1 cellular context compared by ENCODE assay signal in genomic region chr11:73950869-73951710, GRCh38.
TF ChIP-seq lines count a peak whose summit lies in the region.

A gene with protein sequence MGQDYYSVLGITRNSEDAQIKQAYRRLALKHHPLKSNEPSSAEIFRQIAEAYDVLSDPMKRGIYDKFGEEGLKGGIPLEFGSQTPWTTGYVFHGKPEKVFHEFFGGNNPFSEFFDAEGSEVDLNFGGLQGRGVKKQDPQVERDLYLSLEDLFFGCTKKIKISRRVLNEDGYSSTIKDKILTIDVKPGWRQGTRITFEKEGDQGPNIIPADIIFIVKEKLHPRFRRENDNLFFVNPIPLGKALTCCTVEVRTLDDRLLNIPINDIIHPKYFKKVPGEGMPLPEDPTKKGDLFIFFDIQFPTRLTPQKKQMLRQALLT (plus strand): TSS chr11:73951026. CDS start chr11:73951070, 44 bp downstream.

TF ChIP-seq in HepG2, 621 proteins besides CTCF, POLR2A, EP300 and RAD21 (continued from another document and continues in another):
- TF ChIP-seq, protein P1, sequence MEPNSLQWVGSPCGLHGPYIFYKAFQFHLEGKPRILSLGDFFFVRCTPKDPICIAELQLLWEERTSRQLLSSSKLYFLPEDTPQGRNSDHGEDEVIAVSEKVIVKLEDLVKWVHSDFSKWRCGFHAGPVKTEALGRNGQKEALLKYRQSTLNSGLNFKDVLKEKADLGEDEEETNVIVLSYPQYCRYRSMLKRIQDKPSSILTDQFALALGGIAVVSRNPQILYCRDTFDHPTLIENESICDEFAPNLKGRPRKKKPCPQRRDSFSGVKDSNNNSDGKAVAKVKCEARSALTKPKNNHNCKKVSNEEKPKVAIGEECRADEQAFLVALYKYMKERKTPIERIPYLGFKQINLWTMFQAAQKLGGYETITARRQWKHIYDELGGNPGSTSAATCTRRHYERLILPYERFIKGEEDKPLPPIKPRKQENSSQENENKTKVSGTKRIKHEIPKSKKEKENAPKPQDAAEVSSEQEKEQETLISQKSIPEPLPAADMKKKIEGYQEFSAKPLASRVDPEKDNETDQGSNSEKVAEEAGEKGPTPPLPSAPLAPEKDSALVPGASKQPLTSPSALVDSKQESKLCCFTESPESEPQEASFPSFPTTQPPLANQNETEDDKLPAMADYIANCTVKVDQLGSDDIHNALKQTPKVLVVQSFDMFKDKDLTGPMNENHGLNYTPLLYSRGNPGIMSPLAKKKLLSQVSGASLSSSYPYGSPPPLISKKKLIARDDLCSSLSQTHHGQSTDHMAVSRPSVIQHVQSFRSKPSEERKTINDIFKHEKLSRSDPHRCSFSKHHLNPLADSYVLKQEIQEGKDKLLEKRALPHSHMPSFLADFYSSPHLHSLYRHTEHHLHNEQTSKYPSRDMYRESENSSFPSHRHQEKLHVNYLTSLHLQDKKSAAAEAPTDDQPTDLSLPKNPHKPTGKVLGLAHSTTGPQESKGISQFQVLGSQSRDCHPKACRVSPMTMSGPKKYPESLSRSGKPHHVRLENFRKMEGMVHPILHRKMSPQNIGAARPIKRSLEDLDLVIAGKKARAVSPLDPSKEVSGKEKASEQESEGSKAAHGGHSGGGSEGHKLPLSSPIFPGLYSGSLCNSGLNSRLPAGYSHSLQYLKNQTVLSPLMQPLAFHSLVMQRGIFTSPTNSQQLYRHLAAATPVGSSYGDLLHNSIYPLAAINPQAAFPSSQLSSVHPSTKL (CRISPR knock-in tag; IDR thresholded peaks at IDR 0.05) = no peak
- no peak for TF ChIP-seq ZHX2 (IDR thresholded peaks at IDR 0.05; ENCODE audit: low read depth)
- TF ChIP-seq ZHX2 (CRISPR knock-in tag; IDR thresholded peaks at IDR 0.05; ENCODE audit: borderline replicate concordance) = no peak
- no peak for TF ChIP-seq PRPF4 (IDR thresholded peaks at IDR 0.05; ENCODE audit: low read depth, low read length, poor library complexity, severe bottlenecking)
- TF ChIP-seq THAP11 (CRISPR knock-in tag; IDR thresholded peaks at IDR 0.05) = peak; percentile 98
- TF ChIP-seq, protein P2, sequence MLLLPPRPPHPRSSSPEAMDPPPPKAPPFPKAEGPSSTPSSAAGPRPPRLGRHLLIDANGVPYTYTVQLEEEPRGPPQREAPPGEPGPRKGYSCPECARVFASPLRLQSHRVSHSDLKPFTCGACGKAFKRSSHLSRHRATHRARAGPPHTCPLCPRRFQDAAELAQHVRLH (CRISPR knock-in tag; IDR thresholded peaks at IDR 0.05; ENCODE audit: borderline replicate concordance, low read depth) = no peak; the same call in 1 of the 2 replicates
- no peak for TF ChIP-seq RORA (CRISPR knock-in tag; IDR thresholded peaks at IDR 0.05)
- TF ChIP-seq PRMT3 (CRISPR knock-in tag; IDR thresholded peaks at IDR 0.05; ENCODE audit: borderline replicate concordance, low read depth) = no peak
- TF ChIP-seq HNRNPL (IDR thresholded peaks at IDR 0.05; ENCODE audit: low read depth, low read length) = no peak
- TF ChIP-seq ATF1 (CRISPR knock-in tag; IDR thresholded peaks at IDR 0.05) = no peak
- TF ChIP-seq ZNF251 (CRISPR knock-in tag; IDR thresholded peaks at IDR 0.05) = no peak
- TF ChIP-seq RBAK (CRISPR knock-in tag; IDR thresholded peaks at IDR 0.05) = no peak
- no peak for TF ChIP-seq IRF9 (CRISPR knock-in tag; IDR thresholded peaks at IDR 0.05; ENCODE audit: borderline replicate concordance)
- no peak for TF ChIP-seq ZBED4 (CRISPR knock-in tag; IDR thresholded peaks at IDR 0.05; ENCODE audit: borderline replicate concordance)
- no peak for TF ChIP-seq GABPA (IDR thresholded peaks at IDR 0.05; ENCODE audit: low read depth, low read length)
- peak; percentile 41; the same call in 1 of the 2 replicates for TF ChIP-seq GABPA (CRISPR knock-in tag; IDR thresholded peaks at IDR 0.05; ENCODE audit: low read depth)
- TF ChIP-seq RFX1 (IDR thresholded peaks at IDR 0.05) = peak; percentile 73
- no peak for TF ChIP-seq PAWR (CRISPR knock-in tag; IDR thresholded peaks at IDR 0.05; ENCODE audit: borderline replicate concordance)
- TF ChIP-seq ZFP37 (CRISPR knock-in tag; IDR thresholded peaks at IDR 0.05; ENCODE audit: borderline replicate concordance) = no peak
- TF ChIP-seq ZIK1 (CRISPR knock-in tag; IDR thresholded peaks at IDR 0.05; ENCODE audit: borderline replicate concordance, low read depth) = no peak
- no peak for TF ChIP-seq SNAI1 (CRISPR knock-in tag; IDR thresholded peaks at IDR 0.05; ENCODE audit: borderline replicate concordance)
- TF ChIP-seq SMAD1 (CRISPR knock-in tag; IDR thresholded peaks at IDR 0.05; ENCODE audit: borderline replicate concordance, low read depth) = peak; percentile 74; the same call in 1 of the 2 replicates
- TF ChIP-seq NCOR1 (IDR thresholded peaks at IDR 0.05; ENCODE audit: borderline replicate concordance, low read length) = no peak
- no peak for TF ChIP-seq POGK (CRISPR knock-in tag; conservative IDR thresholded peaks at IDR 0.05)
- no peak for TF ChIP-seq NFE2 (CRISPR knock-in tag; IDR thresholded peaks at IDR 0.05)
- no peak for TF ChIP-seq ZNF253 (CRISPR knock-in tag; IDR thresholded peaks at IDR 0.05; ENCODE audit: borderline replicate concordance)
- TF ChIP-seq ZNF737 (CRISPR knock-in tag; IDR thresholded peaks at IDR 0.05; ENCODE audit: borderline replicate concordance) = no peak
- no peak for TF ChIP-seq ZNF432 (CRISPR knock-in tag; IDR thresholded peaks at IDR 0.05; ENCODE audit: borderline replicate concordance)
- TF ChIP-seq ATAD3A (CRISPR knock-in tag; IDR thresholded peaks at IDR 0.05) = no peak
- TF ChIP-seq, protein P3, sequence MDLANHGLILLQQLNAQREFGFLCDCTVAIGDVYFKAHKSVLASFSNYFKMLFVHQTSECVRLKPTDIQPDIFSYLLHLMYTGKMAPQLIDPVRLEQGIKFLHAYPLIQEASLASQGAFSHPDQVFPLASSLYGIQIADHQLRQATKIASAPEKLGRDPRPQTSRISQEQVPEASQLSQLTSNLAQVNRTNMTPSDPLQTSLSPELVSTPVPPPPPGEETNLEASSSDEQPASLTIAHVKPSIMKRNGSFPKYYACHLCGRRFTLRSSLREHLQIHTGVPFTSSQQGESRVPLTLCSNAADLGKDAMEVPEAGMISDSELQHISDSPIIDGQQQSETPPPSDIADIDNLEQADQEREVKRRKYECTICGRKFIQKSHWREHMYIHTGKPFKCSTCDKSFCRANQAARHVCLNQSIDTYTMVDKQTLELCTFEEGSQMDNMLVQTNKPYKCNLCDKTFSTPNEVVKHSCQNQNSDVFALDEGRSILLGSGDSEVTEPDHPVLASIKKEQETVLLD (CRISPR knock-in tag; IDR thresholded peaks at IDR 0.05; ENCODE audit: low read depth) = no peak
- TF ChIP-seq HOXD1 (CRISPR knock-in tag; IDR thresholded peaks at IDR 0.05) = no peak
- TF ChIP-seq SMAD9 (CRISPR knock-in tag; IDR thresholded peaks at IDR 0.05) = 0 out of 2 replicates have a peak, but pooled peaks have one; percentile 18
- no peak for TF ChIP-seq ZNF343 (CRISPR knock-in tag; IDR thresholded peaks at IDR 0.05)
- TF ChIP-seq ZNF768 (CRISPR knock-in tag; IDR thresholded peaks at IDR 0.05) = no peak
- no peak for TF ChIP-seq ZFP1 (CRISPR knock-in tag; IDR thresholded peaks at IDR 0.05)
- TF ChIP-seq ZBTB49 (CRISPR knock-in tag; IDR thresholded peaks at IDR 0.05; ENCODE audit: borderline replicate concordance) = 0 out of 2 replicates have a peak, but pooled peaks have one; percentile 28
- TF ChIP-seq SIN3B (IDR thresholded peaks at IDR 0.05; ENCODE audit: low read length) = no peak
